In the genomic region with DNA sequence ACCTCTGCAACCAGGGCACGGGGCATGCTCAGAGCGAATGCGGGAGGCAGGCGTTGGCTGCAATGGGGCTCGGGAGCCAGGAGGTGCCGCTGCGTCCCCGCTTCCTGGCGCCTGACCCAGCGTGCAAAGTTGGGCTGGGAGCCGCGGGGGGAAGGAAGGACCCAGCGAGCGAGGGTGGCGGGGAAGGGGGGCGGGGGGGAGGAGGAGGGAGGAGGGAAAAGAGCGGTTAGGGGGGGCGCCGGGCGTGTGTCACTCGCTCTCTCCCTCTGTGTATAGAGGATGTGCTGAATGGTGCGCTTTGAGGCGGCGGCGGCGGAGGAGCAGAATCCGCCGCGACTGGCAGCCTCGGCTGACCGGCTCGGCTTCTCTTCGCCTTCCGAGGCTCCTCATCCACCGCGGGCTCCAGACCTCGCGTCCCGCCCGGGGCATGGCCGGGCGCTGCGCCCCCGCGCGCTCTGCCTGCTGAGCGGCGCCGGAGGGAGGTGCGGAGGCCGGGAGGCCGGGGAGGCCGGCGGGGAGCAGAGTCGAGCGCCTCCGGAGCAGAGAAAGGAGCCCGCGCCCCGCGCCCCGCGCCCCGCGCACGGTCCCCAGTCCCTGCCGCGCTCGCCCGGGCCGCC, we compare ENCODE assay signal across 8 cellular contexts. TPM values are rescaled to one million over a fixed set of nuclear protein-coding genes. Genes with fewer than 3 reads are reported as not detected.
DNase-seq lines count a peak whose midpoint lies in the region; ATAC-seq and TF ChIP-seq lines count a peak whose summit lies in the region.

PLCB1 (plus strand) TSS at position 252 of the 617 bp plus-strand sequence. CDS start 386 bp downstream, outside the sequence.

- no peak within 1 kb of the TSS for H3K27ac ChIP-seq in SJSA1
- peak within 1 kb of the TSS; percentile 70 to 94 (median 92) for H3K27ac ChIP-seq in gastroesophageal sphincter

- no peak within 1 kb of the TSS for H3K27ac Mint-ChIP-seq in activated naive CD4-positive, alpha-beta T cell treated with anti-CD3 and anti-CD28 coated beads for 36 hours

- WGBS in gastroesophageal sphincter (ENCODE audit: low coverage in 1 of 2), 2 donors: 0% methylated on average over 11 of the region's 71 CpGs; no CpG with 5 or more reads in 1 of the 2 donors

- H3K4me3 Mint-ChIP-seq in activated naive CD4-positive, alpha-beta T cell treated with anti-CD3 and anti-CD28 coated beads for 36 hours: peak within 1 kb of the TSS; percentile 67

- peaks cover 16% of the 10 kb centered on the region for H3K4me1 ChIP-seq in SJSA1 (replicated peaks)
- peaks cover 6 to 74% (median 7%) of the 10 kb centered on the region in 3 donors for H3K4me1 ChIP-seq in gastroesophageal sphincter
- peaks cover 25% of the 10 kb centered on the region for H3K4me1 ChIP-seq in neuron (ENCODE audit: insufficient read depth, low read length)

- no peaks in the 10 kb centered on the region for H3K9me3 ChIP-seq in SJSA1 (replicated peaks)
- no peaks in the 10 kb centered on the region for H3K9me3 ChIP-seq in gastroesophageal sphincter
- no peaks in the 10 kb centered on the region for H3K9me3 ChIP-seq in neuron (ENCODE audit: low read length)

- CTCF ChIA-PET in activated naive CD4-positive, alpha-beta T cell treated with anti-CD3 and anti-CD28 coated beads for 36 hours (lab: Charles Lee): interaction anchor here (0.7 to 2.1 kb wide), 8 partner anchors 9 to 590 kb away, joined by 3 to 11 read pairs (median 4); no protein-coding TSS in a partner anchor

- H3K4me3 ChIP-seq in SJSA1: peak within 1 kb of the TSS; percentile 61
- H3K4me3 ChIP-seq in gastroesophageal sphincter: peak within 1 kb of the TSS; percentile 77 to 81
- H3K4me3 ChIP-seq in neuron (ENCODE audit: low read length): peak within 1 kb of the TSS; percentile 71

- H2AFZ ChIP-seq in neuron (ENCODE audit: low read depth, low read length): peak within 1 kb of the TSS; percentile 90

- peak; percentile 93 for TF ChIP-seq CTCF in LNCAP (IDR thresholded peaks at IDR 0.05)
- peak; percentile 93 to 94 (median 94) for TF ChIP-seq CTCF in gastroesophageal sphincter (IDR thresholded peaks at IDR 0.05)

- peaks cover 12% of the 10 kb centered on the region for H3K4me1 Mint-ChIP-seq in activated naive CD4-positive, alpha-beta T cell treated with anti-CD3 and anti-CD28 coated beads for 36 hours (ENCODE audit: low read depth)

- H3K9me3 Mint-ChIP-seq in activated naive CD4-positive, alpha-beta T cell treated with anti-CD3 and anti-CD28 coated beads for 36 hours: no peaks in the 10 kb centered on the region

- intact Hi-C loops in activated naive CD4-positive, alpha-beta T cell treated with anti-CD3 and anti-CD28 coated beads for 36 hours (cut with micrococcal nuclease): loop anchor here (1.0 kb wide), 6 partner anchors 24 to 589 kb away; no protein-coding TSS in a partner anchor

- no peaks in the 10 kb centered on the region for H3K36me3 ChIP-seq in SJSA1
- no peaks in the 10 kb centered on the region for H3K36me3 ChIP-seq in gastroesophageal sphincter
- H3K36me3 ChIP-seq in neuron (ENCODE audit: insufficient read depth, low read length): peaks cover 2% of the 10 kb centered on the region

- no peak for TF ChIP-seq EP300 in gastroesophageal sphincter (IDR thresholded peaks at IDR 0.05)

- no peaks in the 10 kb centered on the region for H3K36me3 Mint-ChIP-seq in activated naive CD4-positive, alpha-beta T cell treated with anti-CD3 and anti-CD28 coated beads for 36 hours (ENCODE audit: low read depth)

- peak; percentile 8 to 55 for TF ChIP-seq POLR2A in gastroesophageal sphincter (IDR thresholded peaks at IDR 0.05)

- H3K27me3 Mint-ChIP-seq in activated naive CD4-positive, alpha-beta T cell treated with anti-CD3 and anti-CD28 coated beads for 36 hours (ENCODE audit: low read depth): peaks cover 32% of the 10 kb centered on the region

- DNase-seq in DMS114 treated with DMSO at 0.1 percent for 48 hours (lab: John Stamatoyannopoulos, UW; ENCODE audit: unreplicated experiment) (peak; percentile 66), SJSA1 (ENCODE audit: low read depth in 1 of 2, low spot score in 2 of 2) (peak; percentile 68 to 81), stromal cell of bone marrow (ENCODE audit: low read depth) (peak; percentile 70)
- DNase-seq in activated naive CD4-positive, alpha-beta T cell treated with anti-CD3 and anti-CD28 coated beads for 36 hours: peak; percentile 78

- H3K27me3 ChIP-seq in SJSA1 (replicated peaks): peaks cover 33% of the 10 kb centered on the region
- no peaks in the 10 kb centered on the region for H3K27me3 ChIP-seq in gastroesophageal sphincter
- no peaks in the 10 kb centered on the region for H3K27me3 ChIP-seq in neuron (ENCODE audit: insufficient read depth, low read length)

- ATAC-seq in GM21737 (IDR thresholded peaks at IDR 0.05; ENCODE audit: unreplicated experiment) (peak; percentile 91), gastroesophageal sphincter (peak; percentile 89)

RNA-seq across cellular contexts. Expression of gene PLCB1, which starts in this region (rescaled TPM):
- 3.9 and 10.0 TPM in 2 replicates for total RNA-seq in SJSA1 (2014; rRNA removed; shearing (Covaris generic))
- total RNA-seq in activated naive CD4-positive, alpha-beta T cell treated with anti-CD3 and anti-CD28 coated beads for 36 hours: 1 to 10 TPM; 1.2 TPM
- total RNA-seq in gastroesophageal sphincter: 100 to 1,000 TPM in 1 of 4 donors, 10 to 100 TPM in 3; 60.8 to 104 (median 69.0) TPM
